ENCODE assay signal across 9 cellular contexts in the genomic region with DNA sequence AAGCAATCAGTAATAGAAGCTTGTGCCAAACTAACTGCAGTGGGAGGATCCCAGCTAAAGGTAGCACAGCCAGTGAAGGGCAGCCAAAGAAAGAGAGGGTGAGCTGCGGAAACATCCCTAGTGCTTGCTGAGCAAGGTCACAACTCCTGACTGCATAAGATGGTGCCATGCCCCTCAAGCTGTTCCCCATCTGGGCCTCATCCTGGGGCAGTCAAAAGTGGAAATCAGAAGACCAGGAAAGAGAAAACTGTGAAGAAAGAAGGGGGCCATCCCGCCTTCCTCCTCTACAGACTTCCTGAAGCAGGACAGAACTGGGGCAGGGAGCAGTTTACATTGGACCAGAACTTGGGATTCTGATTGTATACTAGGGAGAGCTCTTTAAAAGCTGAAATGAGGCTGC.
"Had no signal": no experiment of that assay in that cellular context is flagged by ENCODE, and none has a peak within 500 bp of the region (broad histone marks: within the 10 kb centered on the region; RNA-seq: fewer than 3 reads in every experiment).

No MANE protein-coding gene starts in this region.

- H3K36me3 Mint-ChIP-seq: IgD-negative memory B cell had no signal

- H3K27me3 Mint-ChIP-seq: IgD-negative memory B cell had no signal

- H3K27ac Mint-ChIP-seq: GM23338, H9, HFFc6, IgD-negative memory B cell had no signal

- H3K9me3 Mint-ChIP-seq: GM23338, H9 had no signal

- DNase-seq: H9, HFFc6, KBM-7 had no signal

- H3K27ac ChIP-seq: HL-60 had no signal

- H3K4me3 ChIP-seq: GM23338 had no signal

- FAIRE-seq: H1, H54, HepG2 had no signal

- H3K4me3 Mint-ChIP-seq: GM23338, H9, HFFc6, IgD-negative memory B cell had no signal

- H3K4me1 Mint-ChIP-seq: GM23338, IgD-negative memory B cell had no signal
